ENCODE assay signal across 13 cellular contexts in genomic region chr16:89009343-89010209, GRCh38. TPM values are rescaled to one million over a fixed set of nuclear protein-coding genes. Genes with fewer than 3 reads are reported as not detected.
A peak's percentile ranks its signal among the peaks of the same experiment; 100 is the strongest.
DNase-seq lines count a peak whose midpoint lies in the region; ATAC-seq and TF ChIP-seq lines count a peak whose summit lies in the region.
"Had no signal": no experiment of that assay in that cellular context is flagged by ENCODE, and none has a peak within 500 bp of the region (broad histone marks: within the 10 kb centered on the region; RNA-seq: fewer than 3 reads in every experiment).

No MANE protein-coding gene starts in this region.

- TF ChIP-seq CTCF in CD14-positive monocyte (IDR thresholded peaks at IDR 0.05) (no peak), adrenal gland (IDR thresholded peaks at IDR 0.05) (no peak), lower lobe of right lung (IDR thresholded peaks at IDR 0.05) (no peak)

- H3K4me3 ChIP-seq in adrenal gland (no peak overlapping the region), lower lobe of right lung (no peak overlapping the region)

- no peak for TF ChIP-seq POLR2A in adrenal gland (IDR thresholded peaks at IDR 0.05)

- H3K4me1 Mint-ChIP-seq in CD14-positive monocyte = peaks cover 1% of the 10 kb centered on the region

- WGBS in adrenal gland, 4 donors = 34 to 52% (median 47%) methylated on average over 10 to 17 of the region's 17 CpGs

- H3K27ac Mint-ChIP-seq in CD14-positive monocyte = peak overlapping the region in 1 of 7 donors; percentile 64

- H3K36me3 Mint-ChIP-seq in CD14-positive monocyte = peaks cover 0 to 2% of the 10 kb centered on the region in 2 donors

- peak in 1 of 2 donors; percentile 57 for ATAC-seq in lower lobe of right lung

- H3K9me3 ChIP-seq in adrenal gland (replicated peaks in 1 of 3) (no peaks in the 10 kb centered on the region), lower lobe of right lung (no peaks in the 10 kb centered on the region)

- DNase-seq in CD14-positive monocyte (ENCODE audit: low spot score) = peak; percentile 49
- peak; percentile 53 for DNase-seq in KBM-7
- DNase-seq in adrenal gland = peak in 4 of 7 donors; percentile 24 to 41 (median 32)
- peak; percentile 44 for DNase-seq in lower lobe of right lung
- no peak for DNase-seq in NCI-H1436 treated with DMSO at 0.1 percent for 48 hours (lab: John Stamatoyannopoulos, UW)
- DNase-seq in AG20443 (ENCODE audit: low spot score) = no peak
- DNase-seq in cerebellar cortex (ENCODE audit: low spot score) = no peak
- DNase-seq in NCI-H1105 (lab: John Stamatoyannopoulos, UW) = no peak
- DNase-seq: cerebellar nuclear complex, DMS153, NCI-H524, substantia nigra, WERI-Rb-1 had no signal

- H3K36me3 ChIP-seq in adrenal gland (replicated peaks in 1 of 2) (no peaks in the 10 kb centered on the region), lower lobe of right lung (no peaks in the 10 kb centered on the region)
- H3K36me3 ChIP-seq: WERI-Rb-1 had no signal

- peaks cover 19 to 41% (median 28%) of the 10 kb centered on the region in 3 donors for H3K27me3 Mint-ChIP-seq in CD14-positive monocyte (ENCODE audit: low read depth in 3 of 3)

- peaks cover 0 to 4% (median 1%) of the 10 kb centered on the region in 7 donors for H3K9me3 Mint-ChIP-seq in CD14-positive monocyte

- H3K4me1 ChIP-seq in adrenal gland (replicated peaks in 1 of 2) = no peaks in the 10 kb centered on the region
- no peaks in the 10 kb centered on the region for H3K4me1 ChIP-seq in lower lobe of right lung

- H3K27me3 ChIP-seq in adrenal gland (peaks cover 6% of the 10 kb centered on the region), lower lobe of right lung (ENCODE audit: low read depth) (peaks cover 31% of the 10 kb centered on the region)

- in situ Hi-C loops in KBM-7 (cut with MboI; ENCODE audit: low pct_unique_long_range_greater_than_20kb, low sequenced_read_pairs) = no loop called here

- H3K4me3 Mint-ChIP-seq in CD14-positive monocyte = no peak overlapping the region

- H3K27ac ChIP-seq in adrenal gland = no peak overlapping the region
- H3K27ac ChIP-seq in lower lobe of right lung = no peak overlapping the region
- H3K27ac ChIP-seq: WERI-Rb-1 had no signal

- intact Hi-C loops in CD14-positive monocyte (cut with micrococcal nuclease) (no loop called here), adrenal gland (cut with DNase I) (no loop called here), lower lobe of right lung (cut with DNase I) (no loop called here)

RNA-seq across cellular contexts. Expression of gene CBFA2T3, which starts 32.6 kb away (rescaled TPM):
- polyA plus RNA-seq in CD14-positive monocyte (1 to 10 TPM; 5.3 to 6.2 TPM), adrenal gland (1 to 10 TPM; 1.0 to 5.3 (median 3.0) TPM)
- total RNA-seq in adrenal gland (10 to 100 TPM in 1 of 8 donors, 1 to 10 TPM in 4, under 1 TPM in 3; 0.30 to 16.9 (median 2.2) TPM), lower lobe of right lung (14.3 TPM)

Comparison
In these comparisons a context has a peak if more than half of its experiments do, and no peak if none do; other contexts are left out.
1. DNase-seq: peak in CD14-positive monocyte (single experiment), KBM-7 (single experiment), adrenal gland (4 of 7) and lower lobe of right lung (single experiment); none in NCI-H1436 treated with DMSO at 0.1 percent for 48 hours (single experiment), AG20443 (single experiment), cerebellar cortex (single experiment) and NCI-H1105 (single experiment).